ENCODE assay signal across 9 cellular contexts in the genomic region with DNA sequence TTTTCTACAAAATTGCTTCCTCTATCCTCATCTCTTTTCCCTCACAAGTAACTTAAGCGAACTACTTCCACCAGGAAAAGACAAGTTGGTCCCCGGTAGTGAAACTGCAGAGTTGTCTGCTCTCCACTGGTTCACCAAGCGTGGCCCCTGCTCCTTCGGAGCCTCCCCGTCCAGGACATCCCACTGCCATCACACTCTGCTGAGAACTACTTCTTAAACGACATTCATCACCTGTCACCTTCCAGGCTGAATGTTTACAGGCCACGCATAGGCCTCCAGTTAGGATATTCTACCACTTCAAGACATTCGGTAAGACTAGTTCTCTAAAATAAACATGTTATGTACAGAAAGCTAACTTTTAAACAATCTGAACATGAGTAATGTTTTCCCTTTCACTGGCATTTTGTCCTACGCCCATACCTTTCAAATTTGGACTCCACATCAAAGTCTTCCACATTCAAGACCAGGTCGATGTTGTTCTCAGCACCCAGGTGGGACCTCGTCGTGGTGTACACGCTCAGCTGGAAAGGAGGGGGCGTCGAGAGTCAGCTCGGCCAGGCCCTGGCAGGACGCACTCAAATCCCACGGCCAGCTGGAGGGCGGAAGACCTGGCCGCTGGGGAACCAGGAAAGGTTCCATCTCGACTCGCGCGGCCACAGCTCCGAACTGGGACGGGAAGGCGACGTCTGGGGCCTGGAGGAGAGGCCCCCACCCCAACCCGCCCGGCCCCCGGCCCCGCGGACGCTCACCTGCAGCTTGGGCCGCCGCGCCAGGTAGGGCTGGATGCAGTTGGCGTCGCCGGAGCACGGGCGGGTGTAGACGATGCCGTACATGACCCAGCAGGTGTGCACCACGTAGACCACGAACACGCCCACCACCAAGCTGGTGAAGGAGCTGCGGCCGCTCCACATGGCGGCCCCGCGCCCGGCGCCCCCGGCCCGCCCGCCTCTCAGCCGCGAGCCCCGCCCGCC. TPM values are rescaled to one million over a fixed set of nuclear protein-coding genes. Genes with fewer than 3 reads are reported as not detected.
A peak's percentile ranks its signal among the peaks of the same experiment; 100 is the strongest.
DNase-seq lines count a peak whose midpoint lies in the region; ATAC-seq and TF ChIP-seq lines count a peak whose summit lies in the region.
"Had no signal": no experiment of that assay in that cellular context is flagged by ENCODE, and none has a peak within 500 bp of the region (broad histone marks: within the 10 kb centered on the region; RNA-seq: fewer than 3 reads in every experiment).

No MANE protein-coding gene starts in this region.

- no peak overlapping the region for H3K27ac ChIP-seq in iPS DF 6.9 (ENCODE audit: low read length)
- H3K27ac ChIP-seq in spleen: peak overlapping the region in 7 of 8 donors; percentile 9 to 93 (median 75)

- peak; percentile 38 for DNase-seq in EH (ENCODE audit: low read depth)
- no peak for DNase-seq in LNCaP clone FGC (ENCODE audit: low read depth)
- DNase-seq in activated gamma-delta T cell treated with Interleukin-2 at 50 U/mL for 16 hours: peak; percentile 19
- no peak for DNase-seq in iPS DF 6.9 (ENCODE audit: low read depth, low spot score)
- peak; percentile 91 for DNase-seq in spleen
- no peak for DNase-seq in NCI-H2029 treated with DMSO at 0.1 percent for 48 hours (lab: John Stamatoyannopoulos, UW)
- no peak for DNase-seq in NCI-H187 treated with DMSO at 0.1 percent for 48 hours (lab: John Stamatoyannopoulos, UW)

- TF ChIP-seq CTCF in LNCaP clone FGC (IDR thresholded peaks at IDR 0.05; ENCODE audit: control insufficient read depth, extremely low read depth, insufficient read depth) (no peak), spleen (IDR thresholded peaks at IDR 0.05 in 8 of 11, conservative IDR thresholded peaks at IDR 0.05 in 3 of 11) (no peak)

- no peaks in the 10 kb centered on the region for H3K27me3 ChIP-seq in iPS DF 6.9 (ENCODE audit: control insufficient read depth, insufficient read depth, low read length)
- H3K27me3 ChIP-seq in spleen (replicated peaks in 1 of 7): no peaks in the 10 kb centered on the region

- WGBS in iPS DF 6.9 (ENCODE audit: insufficient coverage, insufficient read length): no CpG with 5 or more reads among the region's 61 CpGs
- WGBS in spleen, 5 donors: 7 to 19% (median 9%) methylated on average over 26 to 61 of the region's 61 CpGs

- no peaks in the 10 kb centered on the region for H3K9me3 ChIP-seq in iPS DF 6.9 (ENCODE audit: control insufficient read depth, insufficient read depth, low read length)
- H3K9me3 ChIP-seq in spleen: no peaks in the 10 kb centered on the region

- TF ChIP-seq POLR2A in spleen (IDR thresholded peaks at IDR 0.05): no peak

- no peaks in the 10 kb centered on the region; the same call in 1 of the 2 replicates for H3K4me1 ChIP-seq in iPS DF 6.9 (ENCODE audit: control insufficient read depth, insufficient read depth, low read length)
- H3K4me1 ChIP-seq in spleen: peaks cover 18 to 63% (median 41%) of the 10 kb centered on the region in 6 donors

- H3K36me3 ChIP-seq in iPS DF 6.9 (ENCODE audit: control insufficient read depth, insufficient read depth, low read length) (peaks cover 11% of the 10 kb centered on the region), spleen (peaks cover 6 to 46% (median 28%) of the 10 kb centered on the region in 6 donors)

- H3K4me3 ChIP-seq in LNCaP clone FGC (ENCODE audit: low read depth, low read length) (peak overlapping the region; percentile 80), iPS DF 6.9 (ENCODE audit: low read length) (peak overlapping the region; percentile 54; the same call in 1 of the 2 replicates), spleen (peak overlapping the region; percentile 78 to 96 (median 92))

- ATAC-seq in GM21717 (IDR thresholded peaks at IDR 0.05; ENCODE audit: unreplicated experiment): peak; percentile 14

- intact Hi-C loops in spleen (cut with DNase I; ENCODE audit: low total_unique reads): no loop called here

RNA-seq across cellular contexts. Expression of a gene that starts 0.7 kb away (rescaled TPM):
- 100 to 1,000 TPM in 3 of 7 donors, 10 to 100 TPM in 4; 87.2 to 118 (median 99.9) TPM for total RNA-seq in spleen
- 10 to 100 TPM; 39.7 to 55.6 (median 45.1) TPM for polyA plus RNA-seq in spleen

RNA-seq across cellular contexts. Expression of a gene that starts 49.3 kb away (rescaled TPM):
- 1 to 10 TPM in 2 of 7 donors, under 1 TPM in 3, not detected in 2; 0.16 to 5.3 (median 0.43) TPM for total RNA-seq in spleen
- under 1 TPM; 0.09 to 0.53 (median 0.19) TPM for polyA plus RNA-seq in spleen
- total RNA-seq: subcutaneous adipose tissue had no signal

Comparison
In these comparisons a context has a peak if more than half of its experiments do, and no peak if none do; other contexts are left out.
1. DNase-seq: peak in EH (single experiment), activated gamma-delta T cell treated with Interleukin-2 at 50 U/mL for 16 hours (single experiment) and spleen (single experiment); none in LNCaP clone FGC (single experiment), iPS DF 6.9 (single experiment), NCI-H2029 treated with DMSO at 0.1 percent for 48 hours (single experiment) and NCI-H187 treated with DMSO at 0.1 percent for 48 hours (single experiment).
2. Peak in every context shown above with its lines, with median percentiles within 50 percentile points of each other: H3K4me3 ChIP-seq.